20 cellular contexts compared by ENCODE assay signal in the genomic region with DNA sequence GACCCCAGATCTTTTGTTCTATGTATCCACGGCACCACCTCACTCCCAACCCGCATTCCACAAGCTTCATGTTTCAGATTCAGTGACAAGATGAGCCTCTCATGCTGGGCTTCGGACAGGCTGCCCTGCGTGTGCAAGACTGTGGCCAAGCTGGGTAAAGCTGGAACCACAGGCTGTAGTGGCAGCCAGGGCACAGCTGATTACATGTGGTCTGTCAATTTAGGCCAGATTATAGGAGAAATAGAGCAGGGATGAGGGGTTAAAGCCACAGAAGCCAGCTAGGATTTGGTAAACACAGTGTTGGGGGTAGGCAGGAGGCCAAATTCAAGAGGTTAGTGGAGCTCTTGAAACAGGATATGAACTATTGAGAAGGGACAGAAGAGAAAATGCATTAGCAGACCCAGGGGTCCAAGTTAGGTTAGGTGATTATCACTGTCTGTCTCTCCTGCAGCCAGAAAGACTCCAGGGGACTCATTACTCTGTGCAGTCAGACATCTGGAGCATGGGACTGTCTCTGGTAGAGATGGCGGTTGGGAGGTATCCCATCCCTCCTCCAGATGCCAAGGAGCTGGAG. TPM values are rescaled to one million over a fixed set of nuclear protein-coding genes. Genes with fewer than 3 reads are reported as not detected.
A peak's percentile ranks its signal among the peaks of the same experiment; 100 is the strongest.
DNase-seq lines count a peak whose midpoint lies in the region; ATAC-seq and TF ChIP-seq lines count a peak whose summit lies in the region.
"Had no signal": no experiment of that assay in that cellular context is flagged by ENCODE, and none has a peak within 500 bp of the region (broad histone marks: within the 10 kb centered on the region; RNA-seq: fewer than 3 reads in every experiment).

No MANE protein-coding gene starts in this region.

- no peak overlapping the region for H3K9ac ChIP-seq in trophoblast cell (ENCODE audit: low read length)
- H3K9ac ChIP-seq: KMS-11 had no signal

- H3K9me3 Mint-ChIP-seq in activated T-cell treated with anti-CD3 and anti-CD28 coated beads, Interleukin-2, amount 50 U/mL, for 72 hours: no peaks in the 10 kb centered on the region
- no peaks in the 10 kb centered on the region for H3K9me3 Mint-ChIP-seq in activated T-cell treated with anti-CD3 and anti-CD28 coated beads, Interleukin-2, amount 50 U/mL, for 4 hours
- H3K9me3 Mint-ChIP-seq: brain had no signal

- TF ChIP-seq POLR2A in body of pancreas (IDR thresholded peaks at IDR 0.05): no peak

- H3K36me3 ChIP-seq in body of pancreas (replicated peaks in 1 of 2; ENCODE audit: insufficient read depth in 1 of 2, low read depth in 2 of 2) (no peaks in the 10 kb centered on the region), trophoblast cell (ENCODE audit: control insufficient read depth in 1 of 2, insufficient read depth in 2 of 2, low read length in 2 of 2) (peaks cover 35 to 59% of the 10 kb centered on the region in 2 experiments)
- H3K36me3 ChIP-seq: colonic mucosa had no signal

- ATAC-seq in activated T-cell treated with anti-CD3 and anti-CD28 coated beads, Interleukin-2, amount 50 U/mL, for 72 hours (replicated peaks in 1 of 2): no peak
- no peak for ATAC-seq in activated T-cell treated with anti-CD3 and anti-CD28 coated beads, Interleukin-2, amount 50 U/mL, for 4 hours
- no peak for ATAC-seq in body of pancreas
- no peak for ATAC-seq in HG02981 (IDR thresholded peaks at IDR 0.05; ENCODE audit: unreplicated experiment)
- ATAC-seq: left colon had no signal

- H3K9me3 ChIP-seq in body of pancreas: no peaks in the 10 kb centered on the region
- no peaks in the 10 kb centered on the region for H3K9me3 ChIP-seq in trophoblast cell (ENCODE audit: insufficient read depth, low read depth, low read length)
- H3K9me3 ChIP-seq: colonic mucosa, neutrophil, upper lobe of left lung had no signal

- peak overlapping the region; percentile 41 for H3K18ac ChIP-seq in trophoblast cell (ENCODE audit: low read length)

- H3K27ac ChIP-seq in body of pancreas (peak overlapping the region in 3 of 4 donors; percentile 15 to 80 (median 79)), trophoblast cell (ENCODE audit: low read depth, low read length) (no peak overlapping the region)
- H3K27ac ChIP-seq: colonic mucosa, KMS-11, neutrophil had no signal

- intact Hi-C loops in body of pancreas (cut with DNase I): no loop called here

- no peaks in the 10 kb centered on the region for H3K79me2 ChIP-seq in trophoblast cell (ENCODE audit: control insufficient read depth, insufficient read depth, low read length, poor library complexity)

- H3K4ac ChIP-seq in trophoblast cell (ENCODE audit: low read depth, low read length): no peak overlapping the region

- H3K23ac ChIP-seq in trophoblast cell (ENCODE audit: low read length): no peak overlapping the region

- TF ChIP-seq CTCF in body of pancreas (IDR thresholded peaks at IDR 0.05): no peak

- H3K4me2 ChIP-seq in trophoblast cell (ENCODE audit: low read length): no peak overlapping the region
- H3K4me2 ChIP-seq: KMS-11 had no signal

- H3K14ac ChIP-seq in trophoblast cell (ENCODE audit: low read length): no peak overlapping the region

- H3K4me1 Mint-ChIP-seq in activated T-cell treated with anti-CD3 and anti-CD28 coated beads, Interleukin-2, amount 50 U/mL, for 72 hours (ENCODE audit: low read depth): peaks cover 5% of the 10 kb centered on the region
- peaks cover 3% of the 10 kb centered on the region for H3K4me1 Mint-ChIP-seq in activated T-cell treated with anti-CD3 and anti-CD28 coated beads, Interleukin-2, amount 50 U/mL, for 4 hours (ENCODE audit: low read depth)
- H3K4me1 Mint-ChIP-seq: brain had no signal

- no peaks in the 10 kb centered on the region for H3K27me3 Mint-ChIP-seq in activated T-cell treated with anti-CD3 and anti-CD28 coated beads, Interleukin-2, amount 50 U/mL, for 72 hours (ENCODE audit: low read depth)
- H3K27me3 Mint-ChIP-seq in activated T-cell treated with anti-CD3 and anti-CD28 coated beads, Interleukin-2, amount 50 U/mL, for 4 hours (ENCODE audit: low read depth): no peaks in the 10 kb centered on the region
- H3K27me3 Mint-ChIP-seq: brain had no signal

- no peak overlapping the region for H2BK120ac ChIP-seq in trophoblast cell (ENCODE audit: insufficient read depth, low read length, poor library complexity)

- H2AFZ ChIP-seq in trophoblast cell (ENCODE audit: insufficient read depth, low read length, poor library complexity): no peak overlapping the region

- no peak for DNase-seq in activated T-cell treated with anti-CD3 and anti-CD28 coated beads, Interleukin-2, amount 50 U/mL, for 72 hours
- no peak for DNase-seq in activated T-cell treated with anti-CD3 and anti-CD28 coated beads, Interleukin-2, amount 50 U/mL, for 4 hours
- peak; percentile 19 for DNase-seq in MV-4-11 (lab: John Stamatoyannopoulos, UW)
- DNase-seq in body of pancreas: no peak
- DNase-seq in trophoblast cell: no peak
- no peak for DNase-seq in cortex of kidney (lab: John Stamatoyannopoulos, UW)
- DNase-seq in hepatic stellate cell (ENCODE audit: low spot score): no peak
- DNase-seq: activated CD4-positive, alpha-beta T cell treated with anti-CD3 and anti-CD28 coated beads, Interleukin-2, amount 50 U/mL, for 1 hour; activated naive CD4-positive, alpha-beta T cell treated with anti-CD3 and anti-CD28 coated beads, Interleukin-2, amount 50 U/mL, for 16 hours; colonic mucosa; DND-41; H7; left colon; Right ventricle myocardium superior; stimulated activated CD4-positive, alpha-beta T cell treated with anti-CD3 and anti-CD28 coated beads, Interleukin-12 subunit alpha, Interleukin-12 subunit beta, amount 100 ng/mL, for 4 hours; upper lobe of left lung had no signal

- no peak overlapping the region for H2AK5ac ChIP-seq in trophoblast cell (ENCODE audit: low read length)

- no peak overlapping the region for H3K4me3 Mint-ChIP-seq in activated T-cell treated with anti-CD3 and anti-CD28 coated beads, Interleukin-2, amount 50 U/mL, for 72 hours
- no peak overlapping the region for H3K4me3 Mint-ChIP-seq in activated T-cell treated with anti-CD3 and anti-CD28 coated beads, Interleukin-2, amount 50 U/mL, for 4 hours
- H3K4me3 Mint-ChIP-seq: brain had no signal

- H4K91ac ChIP-seq in trophoblast cell (ENCODE audit: low read depth, low read length): no peak overlapping the region

- no peaks in the 10 kb centered on the region for H3K27me3 ChIP-seq in body of pancreas
- H3K27me3 ChIP-seq in trophoblast cell (ENCODE audit: insufficient read depth, low read length): no peaks in the 10 kb centered on the region
- H3K27me3 ChIP-seq: colonic mucosa, neutrophil, upper lobe of left lung had no signal

- H4K8ac ChIP-seq in trophoblast cell (ENCODE audit: low read depth, low read length): no peak overlapping the region

- 65 to 86% methylated on average over 2 to 5 of the region's 5 CpGs for WGBS in body of pancreas, 2 donors
- WGBS in trophoblast cell (ENCODE audit: extremely low coverage, insufficient coverage, insufficient read length): no CpG with 5 or more reads among the region's 5 CpGs

- H3K4me1 ChIP-seq in body of pancreas (peaks cover 26% of the 10 kb centered on the region), trophoblast cell (ENCODE audit: control insufficient read depth in 1 of 2, insufficient read depth in 2 of 2, low read length in 2 of 2) (peaks cover 11 to 15% of the 10 kb centered on the region in 2 experiments)
- H3K4me1 ChIP-seq: colonic mucosa had no signal

- H2BK5ac ChIP-seq in trophoblast cell (ENCODE audit: low read depth, low read length, poor library complexity): no peak overlapping the region

- H3K27ac Mint-ChIP-seq in activated T-cell treated with anti-CD3 and anti-CD28 coated beads, Interleukin-2, amount 50 U/mL, for 72 hours: peak overlapping the region; percentile 27

- H3K79me1 ChIP-seq in trophoblast cell (ENCODE audit: low read length): no peaks in the 10 kb centered on the region

- no peak overlapping the region for H4K12ac ChIP-seq in trophoblast cell (ENCODE audit: low read depth, low read length)

- H3K4me3 ChIP-seq in body of pancreas (no peak overlapping the region), trophoblast cell (ENCODE audit: low read depth, low read length) (no peak overlapping the region)
- H3K4me3 ChIP-seq: colonic mucosa, upper lobe of left lung had no signal

- H3K36me3 Mint-ChIP-seq in activated T-cell treated with anti-CD3 and anti-CD28 coated beads, Interleukin-2, amount 50 U/mL, for 72 hours (ENCODE audit: insufficient read depth in 2 of 2): peaks cover 8 to 14% of the 10 kb centered on the region in 2 donors
- peaks cover 25% of the 10 kb centered on the region for H3K36me3 Mint-ChIP-seq in activated T-cell treated with anti-CD3 and anti-CD28 coated beads, Interleukin-2, amount 50 U/mL, for 4 hours (ENCODE audit: insufficient read depth)

- H2BK12ac ChIP-seq in trophoblast cell (ENCODE audit: low read length): no peak overlapping the region

RNA-seq across cellular contexts. Expression of a gene that starts 12.9 kb away (rescaled TPM):
- 10 to 100 TPM; 29.9 to 32.2 TPM for total RNA-seq in activated T-cell treated with anti-CD3 and anti-CD28 coated beads, Interleukin-2, amount 50 U/mL, for 72 hours
- total RNA-seq in activated T-cell treated with anti-CD3 and anti-CD28 coated beads, Interleukin-2, amount 50 U/mL, for 4 hours: 10 to 100 TPM; 45.2 to 59.9 (median 53.3) TPM
- total RNA-seq in body of pancreas: 10 to 100 TPM; 13.5 to 14.5 TPM
- polyA plus RNA-seq in trophoblast cell (2013): 12.2 and 13.4 TPM in 2 replicates

RNA-seq across cellular contexts. Expression of a gene that starts 20.0 kb away (rescaled TPM):
- total RNA-seq in activated T-cell treated with anti-CD3 and anti-CD28 coated beads, Interleukin-2, amount 50 U/mL, for 72 hours: 1,000 to 10,000 TPM; 4,175 to 4,250 TPM
- total RNA-seq in activated T-cell treated with anti-CD3 and anti-CD28 coated beads, Interleukin-2, amount 50 U/mL, for 4 hours: 1,000 to 10,000 TPM; 4,816 to 5,229 (median 5,007) TPM
- total RNA-seq in body of pancreas: 1,000 to 10,000 TPM in 1 of 2 donors, 100 to 1,000 TPM in 1; 789 to 1,823 TPM
- polyA plus RNA-seq in trophoblast cell (2013): 2,018 and 2,074 TPM in 2 replicates

RNA-seq across cellular contexts. Expression of a gene that starts 20.5 kb away (rescaled TPM):
- total RNA-seq in activated T-cell treated with anti-CD3 and anti-CD28 coated beads, Interleukin-2, amount 50 U/mL, for 72 hours: 10 to 100 TPM; 25.0 to 25.1 TPM
- total RNA-seq in activated T-cell treated with anti-CD3 and anti-CD28 coated beads, Interleukin-2, amount 50 U/mL, for 4 hours: 10 to 100 TPM; 32.5 to 35.0 (median 32.8) TPM
- 1 to 10 TPM in 1 of 2 donors, under 1 TPM in 1; 0.99 to 1.8 TPM for total RNA-seq in body of pancreas
- 15.2 and 15.5 TPM in 2 replicates for polyA plus RNA-seq in trophoblast cell (2013)

Comparison
In these comparisons a context has a peak if more than half of its experiments do, and no peak if none do; other contexts are left out.
1. RNA of a gene that starts 20.5 kb away (total RNA-seq): 32.5 to 35.0 TPM in activated T-cell treated with anti-CD3 and anti-CD28 coated beads, Interleukin-2, amount 50 U/mL, for 4 hours and 25.0 to 25.1 TPM in activated T-cell treated with anti-CD3 and anti-CD28 coated beads, Interleukin-2, amount 50 U/mL, for 72 hours; 0.99 to 1.8 TPM in body of pancreas; every median in the first group is over 4 times any median in the second.